In the genomic region with DNA sequence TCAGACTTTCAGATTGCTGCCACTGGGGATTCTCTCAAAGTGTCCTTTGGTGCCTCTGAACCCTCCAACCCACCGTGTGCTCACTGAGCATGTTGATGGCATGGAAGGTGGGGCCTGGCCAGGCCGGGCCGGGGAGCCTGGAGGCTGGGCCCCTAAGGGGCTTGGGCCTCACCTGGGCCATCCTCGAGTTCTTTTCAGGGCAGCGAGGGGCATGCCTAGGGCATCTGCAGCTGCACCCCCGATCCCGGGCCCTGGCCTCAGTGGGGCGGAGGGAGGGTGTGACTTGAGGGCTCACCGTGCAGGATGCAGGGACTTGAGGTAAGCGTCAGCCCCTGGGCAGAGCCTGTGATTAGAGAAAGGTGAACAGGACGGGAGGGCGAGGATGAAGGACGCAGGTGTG, we compare ENCODE assay signal across 1 cellular context.
TF ChIP-seq lines count a peak whose summit lies in the region.

No MANE protein-coding gene starts in this region.

TF ChIP-seq in HepG2, 621 proteins besides CTCF, POLR2A, EP300 and RAD21:
- TF ChIP-seq, protein P1, sequence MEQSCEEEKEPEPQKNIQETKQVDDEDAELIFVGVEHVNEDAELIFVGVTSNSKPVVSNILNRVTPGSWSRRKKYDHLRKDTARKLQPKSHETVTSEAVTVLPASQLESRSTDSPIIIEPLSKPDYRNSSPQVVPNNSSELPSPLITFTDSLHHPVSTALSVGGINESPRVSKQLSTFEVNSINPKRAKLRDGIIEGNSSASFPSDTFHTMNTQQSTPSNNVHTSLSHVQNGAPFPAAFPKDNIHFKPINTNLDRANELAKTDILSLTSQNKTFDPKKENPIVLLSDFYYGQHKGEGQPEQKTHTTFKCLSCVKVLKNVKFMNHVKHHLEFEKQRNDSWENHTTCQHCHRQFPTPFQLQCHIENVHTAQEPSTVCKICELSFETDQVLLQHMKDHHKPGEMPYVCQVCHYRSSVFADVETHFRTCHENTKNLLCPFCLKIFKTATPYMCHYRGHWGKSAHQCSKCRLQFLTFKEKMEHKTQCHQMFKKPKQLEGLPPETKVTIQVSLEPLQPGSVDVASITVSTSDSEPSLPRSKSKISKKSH (CRISPR knock-in tag; IDR thresholded peaks at IDR 0.05; ENCODE audit: borderline replicate concordance): 0 out of 2 replicates have a peak, but pooled peaks have one; percentile 37
- TF ChIP-seq, protein P2, sequence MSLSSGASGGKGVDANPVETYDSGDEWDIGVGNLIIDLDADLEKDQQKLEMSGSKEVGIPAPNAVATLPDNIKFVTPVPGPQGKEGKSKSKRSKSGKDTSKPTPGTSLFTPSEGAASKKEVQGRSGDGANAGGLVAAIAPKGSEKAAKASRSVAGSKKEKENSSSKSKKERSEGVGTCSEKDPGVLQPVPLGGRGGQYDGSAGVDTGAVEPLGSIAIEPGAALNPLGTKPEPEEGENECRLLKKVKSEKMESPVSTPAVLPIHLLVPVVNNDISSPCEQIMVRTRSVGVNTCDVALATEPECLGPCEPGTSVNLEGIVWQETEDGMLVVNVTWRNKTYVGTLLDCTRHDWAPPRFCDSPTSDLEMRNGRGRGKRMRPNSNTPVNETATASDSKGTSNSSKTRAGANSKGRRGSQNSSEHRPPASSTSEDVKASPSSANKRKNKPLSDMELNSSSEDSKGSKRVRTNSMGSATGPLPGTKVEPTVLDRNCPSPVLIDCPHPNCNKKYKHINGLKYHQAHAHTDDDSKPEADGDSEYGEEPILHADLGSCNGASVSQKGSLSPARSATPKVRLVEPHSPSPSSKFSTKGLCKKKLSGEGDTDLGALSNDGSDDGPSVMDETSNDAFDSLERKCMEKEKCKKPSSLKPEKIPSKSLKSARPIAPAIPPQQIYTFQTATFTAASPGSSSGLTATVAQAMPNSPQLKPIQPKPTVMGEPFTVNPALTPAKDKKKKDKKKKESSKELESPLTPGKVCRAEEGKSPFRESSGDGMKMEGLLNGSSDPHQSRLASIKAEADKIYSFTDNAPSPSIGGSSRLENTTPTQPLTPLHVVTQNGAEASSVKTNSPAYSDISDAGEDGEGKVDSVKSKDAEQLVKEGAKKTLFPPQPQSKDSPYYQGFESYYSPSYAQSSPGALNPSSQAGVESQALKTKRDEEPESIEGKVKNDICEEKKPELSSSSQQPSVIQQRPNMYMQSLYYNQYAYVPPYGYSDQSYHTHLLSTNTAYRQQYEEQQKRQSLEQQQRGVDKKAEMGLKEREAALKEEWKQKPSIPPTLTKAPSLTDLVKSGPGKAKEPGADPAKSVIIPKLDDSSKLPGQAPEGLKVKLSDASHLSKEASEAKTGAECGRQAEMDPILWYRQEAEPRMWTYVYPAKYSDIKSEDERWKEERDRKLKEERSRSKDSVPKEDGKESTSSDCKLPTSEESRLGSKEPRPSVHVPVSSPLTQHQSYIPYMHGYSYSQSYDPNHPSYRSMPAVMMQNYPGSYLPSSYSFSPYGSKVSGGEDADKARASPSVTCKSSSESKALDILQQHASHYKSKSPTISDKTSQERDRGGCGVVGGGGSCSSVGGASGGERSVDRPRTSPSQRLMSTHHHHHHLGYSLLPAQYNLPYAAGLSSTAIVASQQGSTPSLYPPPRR (CRISPR knock-in tag; IDR thresholded peaks at IDR 0.05; ENCODE audit: borderline replicate concordance): no peak
- TF ChIP-seq ZNF138 (CRISPR knock-in tag; IDR thresholded peaks at IDR 0.05; ENCODE audit: low read depth): no peak
- TF ChIP-seq SIX1 (CRISPR knock-in tag; IDR thresholded peaks at IDR 0.05; ENCODE audit: borderline replicate concordance): no peak
- TF ChIP-seq JUND (CRISPR knock-in tag; IDR thresholded peaks at IDR 0.05): no peak
- TF ChIP-seq, protein P3, sequence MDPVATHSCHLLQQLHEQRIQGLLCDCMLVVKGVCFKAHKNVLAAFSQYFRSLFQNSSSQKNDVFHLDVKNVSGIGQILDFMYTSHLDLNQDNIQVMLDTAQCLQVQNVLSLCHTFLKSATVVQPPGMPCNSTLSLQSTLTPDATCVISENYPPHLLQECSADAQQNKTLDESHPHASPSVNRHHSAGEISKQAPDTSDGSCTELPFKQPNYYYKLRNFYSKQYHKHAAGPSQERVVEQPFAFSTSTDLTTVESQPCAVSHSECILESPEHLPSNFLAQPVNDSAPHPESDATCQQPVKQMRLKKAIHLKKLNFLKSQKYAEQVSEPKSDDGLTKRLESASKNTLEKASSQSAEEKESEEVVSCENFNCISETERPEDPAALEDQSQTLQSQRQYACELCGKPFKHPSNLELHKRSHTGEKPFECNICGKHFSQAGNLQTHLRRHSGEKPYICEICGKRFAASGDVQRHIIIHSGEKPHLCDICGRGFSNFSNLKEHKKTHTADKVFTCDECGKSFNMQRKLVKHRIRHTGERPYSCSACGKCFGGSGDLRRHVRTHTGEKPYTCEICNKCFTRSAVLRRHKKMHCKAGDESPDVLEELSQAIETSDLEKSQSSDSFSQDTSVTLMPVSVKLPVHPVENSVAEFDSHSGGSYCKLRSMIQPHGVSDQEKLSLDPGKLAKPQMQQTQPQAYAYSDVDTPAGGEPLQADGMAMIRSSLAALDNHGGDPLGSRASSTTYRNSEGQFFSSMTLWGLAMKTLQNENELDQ (CRISPR knock-in tag; IDR thresholded peaks at IDR 0.05; ENCODE audit: borderline replicate concordance): no peak
- 0 out of 2 replicates have a peak, but pooled peaks have one; percentile 21 for TF ChIP-seq ZFY (CRISPR knock-in tag; IDR thresholded peaks at IDR 0.05)
- no peak for TF ChIP-seq ISL2 (CRISPR knock-in tag; IDR thresholded peaks at IDR 0.05)
- TF ChIP-seq, protein P4, sequence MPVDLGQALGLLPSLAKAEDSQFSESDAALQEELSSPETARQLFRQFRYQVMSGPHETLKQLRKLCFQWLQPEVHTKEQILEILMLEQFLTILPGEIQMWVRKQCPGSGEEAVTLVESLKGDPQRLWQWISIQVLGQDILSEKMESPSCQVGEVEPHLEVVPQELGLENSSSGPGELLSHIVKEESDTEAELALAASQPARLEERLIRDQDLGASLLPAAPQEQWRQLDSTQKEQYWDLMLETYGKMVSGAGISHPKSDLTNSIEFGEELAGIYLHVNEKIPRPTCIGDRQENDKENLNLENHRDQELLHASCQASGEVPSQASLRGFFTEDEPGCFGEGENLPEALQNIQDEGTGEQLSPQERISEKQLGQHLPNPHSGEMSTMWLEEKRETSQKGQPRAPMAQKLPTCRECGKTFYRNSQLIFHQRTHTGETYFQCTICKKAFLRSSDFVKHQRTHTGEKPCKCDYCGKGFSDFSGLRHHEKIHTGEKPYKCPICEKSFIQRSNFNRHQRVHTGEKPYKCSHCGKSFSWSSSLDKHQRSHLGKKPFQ (CRISPR knock-in tag; IDR thresholded peaks at IDR 0.05; ENCODE audit: insufficient replicate concordance): no peak
- TF ChIP-seq ZNF563 (CRISPR knock-in tag; IDR thresholded peaks at IDR 0.05): no peak
- TF ChIP-seq HNRNPLL (IDR thresholded peaks at IDR 0.05; ENCODE audit: low read depth, low read length, poor library complexity, severe bottlenecking): no peak
